In genomic region chr2:235807347-235807746, GRCh38 we compare ENCODE assay signal across 27 cellular contexts.
DNase-seq lines count a peak whose midpoint lies in the region.
"Had no signal": no experiment of that assay in that cellular context is flagged by ENCODE, and none has a peak within 500 bp of the region (broad histone marks: within the 10 kb centered on the region; RNA-seq: fewer than 3 reads in every experiment).

No MANE protein-coding gene starts in this region.

- H3K4me1 ChIP-seq in HUES48 (ENCODE audit: control insufficient read depth, insufficient read depth, low read length), result peaks cover 32% of the 10 kb centered on the region
- H3K4me1 ChIP-seq: ascending aorta, heart right ventricle, tibial nerve had no signal

- no peak overlapping the region for H3K9ac ChIP-seq in HUES48 (ENCODE audit: low read depth, low read length)

- peaks cover 9% of the 10 kb centered on the region; the same call in 1 of the 2 replicates for H3K36me3 ChIP-seq in HUES48 (ENCODE audit: control insufficient read depth, insufficient read depth, low read length)

- H3K27ac ChIP-seq in HUES48 (ENCODE audit: low read depth, low read length), result peak overlapping the region; percentile 16
- H3K27ac ChIP-seq: ascending aorta, heart right ventricle, tibial nerve, VCaP had no signal

- peak; percentile 23 for DNase-seq in epidermal melanocyte (ENCODE audit: insufficient read length, low spot score)
- DNase-seq in inferior parietal cortex (ENCODE audit: extremely low spot score), result peak; percentile 17
- peak; percentile 63 for DNase-seq in putamen (ENCODE audit: low spot score)
- DNase-seq in HuH-7.5 (ENCODE audit: low spot score), result no peak
- no peak for DNase-seq in cerebellar cortex (ENCODE audit: low spot score)
- no peak for DNase-seq in NCI-H1694 (lab: John Stamatoyannopoulos, UW)
- DNase-seq: activated CD4-positive, alpha-beta T cell treated with anti-CD3 and anti-CD28 coated beads for 4 hours; activated effector memory CD4-positive, alpha-beta T cell treated with anti-CD3 and anti-CD28 coated beads, Interleukin-2, amount 50 U/mL, for 16 hours; CD8-positive, alpha-beta memory T cell; cortex of kidney; effector memory CD4-positive, alpha-beta T cell; EL; heart right ventricle; immature natural killer cell; Kasumi-1; NCI-H1436 treated with DMSO at 0.1 percent for 48 hours; NCI-H446 treated with DMSO at 0.1 percent for 48 hours; NCI-H82; SIG-M5; stimulated activated CD4-positive, alpha-beta T cell treated with anti-CD3 and anti-CD28 coated beads, Interleukin-15, amount 100 ng/mL, for 24 hours; stimulated activated CD4-positive, alpha-beta T cell treated with anti-CD3 and anti-CD28 coated beads, Interleukin-4, amount 100 ng/mL, for 4 hours; SW 1271; T-helper 9 cell had no signal

- H3K27me3 ChIP-seq in HUES48 (ENCODE audit: control insufficient read depth, insufficient read depth, low read length), result no peaks in the 10 kb centered on the region
- H3K27me3 ChIP-seq: ascending aorta, heart right ventricle, tibial nerve had no signal

- H3K4me3 ChIP-seq in HUES48 (ENCODE audit: low read depth, low read length), result no peak overlapping the region
- H3K4me3 ChIP-seq: ascending aorta, heart right ventricle, tibial nerve had no signal

- no peaks in the 10 kb centered on the region for H3K9me3 ChIP-seq in HUES48 (ENCODE audit: control insufficient read depth, insufficient read depth, low read length)
- H3K9me3 ChIP-seq: ascending aorta, heart right ventricle, tibial nerve had no signal

Comparison
In these comparisons a context has a peak if more than half of its experiments do, and no peak if none do; other contexts are left out.
1. DNase-seq: peak in epidermal melanocyte (single experiment), inferior parietal cortex (single experiment) and putamen (single experiment); none in HuH-7.5 (single experiment), cerebellar cortex (single experiment) and NCI-H1694 (single experiment).